1 cellular context compared by ENCODE assay signal in genomic region chr6:21111399-21111725, GRCh38.
TF ChIP-seq lines count a peak whose summit lies in the region.

No MANE protein-coding gene starts in this region.

TF ChIP-seq in GM23338, 12 proteins besides CTCF, POLR2A, EP300 and RAD21 (continued from another document):
- TF ChIP-seq REST (IDR thresholded peaks at IDR 0.05; ENCODE audit: unreplicated experiment): no peak
